Comparison of ENCODE assay signal across 11 cellular contexts in genomic region chr2:182384860-182385259, GRCh38. TPM values are rescaled to one million over a fixed set of nuclear protein-coding genes. Genes with fewer than 3 reads are reported as not detected.
"Had no signal": no experiment of that assay in that cellular context is flagged by ENCODE, and none has a peak within 500 bp of the region (broad histone marks: within the 10 kb centered on the region; RNA-seq: fewer than 3 reads in every experiment).

No MANE protein-coding gene starts in this region.

- H3K27ac ChIP-seq: HL-60, KMS-11 had no signal

- DNase-seq: H9, HCEC 1CT, Karpas-422, KBM-7 had no signal

- ATAC-seq: GM23338, HepG2 had no signal

- H3K9ac ChIP-seq: KMS-11 had no signal

- H3K4me2 ChIP-seq: GM23338, KMS-11 had no signal

- H2AFZ ChIP-seq: GM23338 had no signal

- H3K4me3 ChIP-seq: GM23338 had no signal

RNA-seq across cellular contexts. Expression of gene PDE1A, which starts 42.0 kb away (rescaled TPM):
- total RNA-seq: HepG2, HT1080 had no signal
- polyA plus RNA-seq: H1, HepG2, IgD-negative memory B cell had no signal
